ENCODE assay signal across 12 cellular contexts in genomic region chr10:57628592-57629284, GRCh38.
A peak's percentile ranks its signal among the peaks of the same experiment; 100 is the strongest.
DNase-seq lines count a peak whose midpoint lies in the region; ATAC-seq lines count a peak whose summit lies in the region.
"Had no signal": no experiment of that assay in that cellular context is flagged by ENCODE, and none has a peak within 500 bp of the region (broad histone marks: within the 10 kb centered on the region; RNA-seq: fewer than 3 reads in every experiment).

No MANE protein-coding gene starts in this region.

- no peak overlapping the region for H2AK5ac ChIP-seq in trophoblast cell (ENCODE audit: low read length)

- H4K8ac ChIP-seq in trophoblast cell (ENCODE audit: low read depth, low read length), result no peak overlapping the region

- H4K12ac ChIP-seq in trophoblast cell (ENCODE audit: low read depth, low read length), result no peak overlapping the region

- peak overlapping the region; percentile 87 for H2BK120ac ChIP-seq in trophoblast cell (ENCODE audit: insufficient read depth, low read length, poor library complexity)

- peaks cover 7% of the 10 kb centered on the region for H3K79me1 ChIP-seq in trophoblast cell (ENCODE audit: low read length)

- ATAC-seq in GM19438 (IDR thresholded peaks at IDR 0.05; ENCODE audit: low read depth, unreplicated experiment), result peak; percentile 84
- no peak for ATAC-seq in GM21528 (IDR thresholded peaks at IDR 0.05; ENCODE audit: low FRiP score, unreplicated experiment)
- no peak for ATAC-seq in HG02970 (IDR thresholded peaks at IDR 0.05; ENCODE audit: low FRiP score, unreplicated experiment)
- no peak for ATAC-seq in esophagus mucosa
- ATAC-seq: SK-N-SH treated with all-trans-retinoic acid at 6 μM for 48 hours had no signal

- H3K27me3 ChIP-seq in trophoblast cell (ENCODE audit: insufficient read depth, low read length), result no peaks in the 10 kb centered on the region
- H3K27me3 ChIP-seq: testis had no signal

- WGBS in trophoblast cell (ENCODE audit: extremely low coverage, insufficient coverage, insufficient read length), result no CpG with 5 or more reads among the region's 3 CpGs

- H3K18ac ChIP-seq in trophoblast cell (ENCODE audit: low read length), result no peak overlapping the region

- H3K4me1 ChIP-seq in trophoblast cell (ENCODE audit: control insufficient read depth in 1 of 2, insufficient read depth in 2 of 2, low read length in 2 of 2), result peaks cover 3 to 8% of the 10 kb centered on the region in 2 experiments
- H3K4me1 ChIP-seq: testis had no signal

- H3K79me2 ChIP-seq in trophoblast cell (ENCODE audit: control insufficient read depth, insufficient read depth, low read length, poor library complexity), result no peaks in the 10 kb centered on the region

- peak overlapping the region; percentile 70 for H3K27ac ChIP-seq in trophoblast cell (ENCODE audit: low read depth, low read length)
- H3K27ac ChIP-seq: testis had no signal

- no peak overlapping the region for H2BK12ac ChIP-seq in trophoblast cell (ENCODE audit: low read length)

- no peak overlapping the region for H2AFZ ChIP-seq in trophoblast cell (ENCODE audit: insufficient read depth, low read length, poor library complexity)

- H3K36me3 ChIP-seq in trophoblast cell (ENCODE audit: control insufficient read depth in 1 of 2, insufficient read depth in 2 of 2, low read length in 2 of 2), result no peaks in the 10 kb centered on the region

- H2BK5ac ChIP-seq in trophoblast cell (ENCODE audit: low read depth, low read length, poor library complexity), result no peak overlapping the region

- DNase-seq in HK-2 (ENCODE audit: unreplicated experiment) (peak; percentile 5), iPS DF 4.7 (ENCODE audit: extremely low read depth, low spot score) (peak; percentile 22), trophoblast cell (no peak), NCI-H2196 treated with DMSO at 0.1 percent for 48 hours (lab: John Stamatoyannopoulos, UW; ENCODE audit: unreplicated experiment) (no peak)
- DNase-seq: activated B cell treated with CpG ODN at 0.5 μM for 24 hours; activated CD8-positive, alpha-beta memory T cell treated with anti-CD3 and anti-CD28 coated beads, Interleukin-2, amount 50 U/mL, for 48 hours; testis had no signal

- no peaks in the 10 kb centered on the region for H3K9me3 ChIP-seq in trophoblast cell (ENCODE audit: insufficient read depth, low read depth, low read length)
- H3K9me3 ChIP-seq: testis had no signal

- H3K4ac ChIP-seq in trophoblast cell (ENCODE audit: low read depth, low read length), result no peak overlapping the region

- no peak overlapping the region for H3K14ac ChIP-seq in trophoblast cell (ENCODE audit: low read length)

- no peak overlapping the region for H3K9ac ChIP-seq in trophoblast cell (ENCODE audit: low read length)

- no peak overlapping the region for H3K4me2 ChIP-seq in trophoblast cell (ENCODE audit: low read length)

- no peak overlapping the region for H3K23ac ChIP-seq in trophoblast cell (ENCODE audit: low read length)

- H3K4me3 ChIP-seq in trophoblast cell (ENCODE audit: low read depth, low read length), result no peak overlapping the region
- H3K4me3 ChIP-seq: testis had no signal

- no peak overlapping the region for H4K91ac ChIP-seq in trophoblast cell (ENCODE audit: low read depth, low read length)

Comparison
In these comparisons a context has a peak if more than half of its experiments do, and no peak if none do; other contexts are left out.
1. DNase-seq: peak in HK-2 (single experiment) and iPS DF 4.7 (single experiment); none in trophoblast cell (0 of 2) and NCI-H2196 treated with DMSO at 0.1 percent for 48 hours (single experiment).